25 cellular contexts compared by ENCODE assay signal in genomic region chr13:97021241-97021640, GRCh38. TPM values are rescaled to one million over a fixed set of nuclear protein-coding genes. Genes with fewer than 3 reads are reported as not detected.
A peak's percentile ranks its signal among the peaks of the same experiment; 100 is the strongest.
DNase-seq lines count a peak whose midpoint lies in the region; TF ChIP-seq lines count a peak whose summit lies in the region.
"Had no signal": no experiment of that assay in that cellular context is flagged by ENCODE, and none has a peak within 500 bp of the region (broad histone marks: within the 10 kb centered on the region; RNA-seq: fewer than 3 reads in every experiment).

No MANE protein-coding gene starts in this region.

- H3K79me2 ChIP-seq in hepatocyte = no peaks in the 10 kb centered on the region

- 45% methylated on average over 4 of the region's 4 CpGs for WGBS in hepatocyte (ENCODE audit: low lambda C conversion rate, missing lambda C conversion rate)

- H2AFZ ChIP-seq in hepatocyte = no peak overlapping the region

- no peak for TF ChIP-seq CTCF in hepatocyte (IDR thresholded peaks at IDR 0.05; ENCODE audit: poor library complexity)

- no peaks in the 10 kb centered on the region for H3K9me3 ChIP-seq in hepatocyte (ENCODE audit: low read depth)

- peak overlapping the region; percentile 38 for H3K27ac ChIP-seq in hepatocyte
- H3K27ac ChIP-seq: BLaER1, RWPE1 had no signal

- no peaks in the 10 kb centered on the region for H3K36me3 ChIP-seq in hepatocyte (replicated peaks; ENCODE audit: insufficient read depth, low read depth)
- H3K36me3 ChIP-seq: BLaER1 had no signal

- DNase-seq in DMS153 treated with DMSO at 0.1 percent for 48 hours (lab: John Stamatoyannopoulos, UW; ENCODE audit: unreplicated experiment) (peak; percentile 78), NCI-H526 (lab: John Stamatoyannopoulos, UW) (peak; percentile 47 to 52), hepatocyte (ENCODE audit: low spot score) (peak; percentile 59), mucosa of gallbladder (ENCODE audit: low spot score) (peak; percentile 38), D341Med (ENCODE audit: low spot score) (no peak), RKO (ENCODE audit: low spot score) (no peak), GM19240 (ENCODE audit: insufficient read length, low spot score) (no peak), NCI-H524 treated with DMSO at 0.1 percent for 48 hours (lab: John Stamatoyannopoulos, UW) (no peak)
- DNase-seq: CD4-positive, CD25-positive, alpha-beta regulatory T cell; Kasumi-1; MV-4-11; NCI-H1105; NCI-H1436 treated with DMSO at 0.1 percent for 48 hours; NCI-H2029; NCI-H2227 treated with DMSO at 0.1 percent for 48 hours; NCI-H82; NK-92 treated with Interleukin-12 subunit alpha and Interleukin-12 subunit beta, amount 100 ng/mL, for 24 hours; PC-3; SHP77; T-cell had no signal

- peak overlapping the region; percentile 12 for H3K4me2 ChIP-seq in hepatocyte
- H3K4me2 ChIP-seq: BLaER1 had no signal

- no peaks in the 10 kb centered on the region for H3K9me2 ChIP-seq in hepatocyte (replicated peaks; ENCODE audit: insufficient read depth)

- H3K4me1 ChIP-seq in hepatocyte (ENCODE audit: insufficient read depth) = no peaks in the 10 kb centered on the region
- H3K4me1 ChIP-seq: BLaER1 had no signal

- no peak overlapping the region for H3K4me3 ChIP-seq in hepatocyte
- H3K4me3 ChIP-seq: BLaER1 had no signal

- no peaks in the 10 kb centered on the region for H3K27me3 ChIP-seq in hepatocyte
- H3K27me3 ChIP-seq: BLaER1 had no signal

- no peaks in the 10 kb centered on the region for H4K20me1 ChIP-seq in hepatocyte (ENCODE audit: insufficient read depth, poor library complexity, severe bottlenecking)
- H4K20me1 ChIP-seq: BLaER1 had no signal

RNA-seq across cellular contexts. Expression of gene OXGR1, which starts 27.0 kb away (rescaled TPM):
- total RNA-seq in hepatocyte (0.63 and 0.88 TPM in 2 replicates), mucosa of gallbladder (not detected)
- 0.60 TPM in 1 of 2 replicates, not detected in the other for polyA plus RNA-seq in hepatocyte
- total RNA-seq: CD4-positive, CD25-positive, alpha-beta regulatory T cell; HT-29; NCI-H460; PC-3; T-cell had no signal
- polyA plus RNA-seq: AG04450; CD4-positive, CD25-positive, alpha-beta regulatory T cell had no signal

Comparison
In these comparisons a context has a peak if more than half of its experiments do, and no peak if none do; other contexts are left out.
1. DNase-seq: peak in DMS153 treated with DMSO at 0.1 percent for 48 hours (single experiment), NCI-H526 (2 of 2), hepatocyte (single experiment) and mucosa of gallbladder (single experiment); none in D341Med (single experiment), RKO (single experiment), GM19240 (single experiment) and NCI-H524 treated with DMSO at 0.1 percent for 48 hours (single experiment).